Comparison of ENCODE assay signal across 12 cellular contexts in the genomic region with DNA sequence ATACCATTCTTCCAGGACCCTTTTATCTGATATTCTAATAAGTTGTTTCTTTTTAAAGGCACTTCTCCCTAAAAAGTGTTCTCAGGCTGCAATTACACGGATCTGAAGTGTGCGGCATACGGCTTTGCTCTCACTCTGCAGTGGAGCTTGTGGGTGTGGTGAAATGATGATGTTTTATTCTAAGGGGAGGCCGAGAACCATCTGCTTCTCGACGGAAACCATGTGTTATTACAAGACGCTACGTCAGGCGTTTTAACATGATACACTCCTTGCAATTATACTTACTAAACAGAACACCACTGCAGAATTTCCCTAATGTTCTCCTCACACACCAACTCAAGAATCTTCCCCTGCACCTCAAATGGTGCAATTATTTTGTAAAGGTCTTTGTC. TPM values are rescaled to one million over a fixed set of nuclear protein-coding genes. Genes with fewer than 3 reads are reported as not detected.
A peak's percentile ranks its signal among the peaks of the same experiment; 100 is the strongest.
DNase-seq lines count a peak whose midpoint lies in the region; ATAC-seq and TF ChIP-seq lines count a peak whose summit lies in the region.
"Had no signal": no experiment of that assay in that cellular context is flagged by ENCODE, and none has a peak within 500 bp of the region (broad histone marks: within the 10 kb centered on the region; RNA-seq: fewer than 3 reads in every experiment).

No MANE protein-coding gene starts in this region.

- H3K9me3 ChIP-seq in WERI-Rb-1 (ENCODE audit: severe bottlenecking): no peaks in the 10 kb centered on the region
- no peaks in the 10 kb centered on the region for H3K9me3 ChIP-seq in mucosa of descending colon
- H3K9me3 ChIP-seq: esophagus squamous epithelium, Peyer's patch, psoas muscle, testis had no signal

- H3K36me3 ChIP-seq in WERI-Rb-1 (no peaks in the 10 kb centered on the region), mucosa of descending colon (ENCODE audit: low read depth) (no peaks in the 10 kb centered on the region)
- H3K36me3 ChIP-seq: esophagus squamous epithelium, Peyer's patch had no signal

- intact Hi-C loops in mucosa of descending colon (cut with DNase I, micrococcal nuclease): loop anchor here (5.0 to 10.0 kb wide), 3 partner anchors 110 to 267 kb away; no protein-coding TSS in a partner anchor

- TF ChIP-seq CTCF in fibroblast of the aortic adventitia (IDR thresholded peaks at IDR 0.05; ENCODE audit: insufficient read depth, low read length) (no peak), WERI-Rb-1 (IDR thresholded peaks at IDR 0.05; ENCODE audit: low read depth, low read length) (no peak), mucosa of descending colon (IDR thresholded peaks at IDR 0.05) (no peak)

- no peak overlapping the region for H3K27ac ChIP-seq in WERI-Rb-1
- H3K27ac ChIP-seq: esophagus squamous epithelium, Peyer's patch, psoas muscle, testis had no signal

- no peak for ATAC-seq in mucosa of descending colon

- H3K4me3 ChIP-seq in fibroblast of the aortic adventitia (ENCODE audit: low read depth, low read length): no peak overlapping the region
- no peak overlapping the region for H3K4me3 ChIP-seq in WERI-Rb-1 (ENCODE audit: low read depth, low read length)
- H3K4me3 ChIP-seq in mucosa of descending colon: no peak overlapping the region
- H3K4me3 ChIP-seq: esophagus squamous epithelium, Peyer's patch, psoas muscle, testis had no signal

- H3K27me3 ChIP-seq in WERI-Rb-1 (ENCODE audit: insufficient read depth, low read depth, severe bottlenecking): no peaks in the 10 kb centered on the region
- H3K27me3 ChIP-seq: Peyer's patch, testis had no signal

- DNase-seq in DMS 273 (lab: John Stamatoyannopoulos, UW; ENCODE audit: unreplicated experiment) (peak; percentile 75), GF-D8 (lab: John Stamatoyannopoulos, UW) (peak; percentile 69), NCI-H2171 treated with DMSO at 0.1 percent for 48 hours (lab: John Stamatoyannopoulos, UW) (peak; percentile 60), fibroblast of the aortic adventitia (ENCODE audit: low read depth) (peak; percentile 34), WERI-Rb-1 (no peak), mucosa of descending colon (no peak), NCI-H1092 (lab: John Stamatoyannopoulos, UW) (no peak)
- DNase-seq: cerebellar nuclear complex, esophagus squamous epithelium had no signal

- H3K4me1 ChIP-seq in mucosa of descending colon (ENCODE audit: low read depth): no peaks in the 10 kb centered on the region
- H3K4me1 ChIP-seq: testis had no signal

RNA-seq across cellular contexts. Expression of a gene that starts 34.9 kb away (rescaled TPM):
- total RNA-seq in fibroblast of the aortic adventitia (ENCODE audit: low replicate concordance) (14.1 and 15.5 TPM in 2 replicates), mucosa of descending colon (10 to 100 TPM; 28.6 to 37.4 (median 30.1) TPM)

Comparison
In these comparisons a context has a peak if more than half of its experiments do, and no peak if none do; other contexts are left out.
1. DNase-seq: peak in DMS 273 (single experiment), GF-D8 (single experiment), NCI-H2171 treated with DMSO at 0.1 percent for 48 hours (single experiment) and fibroblast of the aortic adventitia (single experiment); none in WERI-Rb-1 (single experiment), mucosa of descending colon (0 of 3) and NCI-H1092 (single experiment).